In the genomic region with DNA sequence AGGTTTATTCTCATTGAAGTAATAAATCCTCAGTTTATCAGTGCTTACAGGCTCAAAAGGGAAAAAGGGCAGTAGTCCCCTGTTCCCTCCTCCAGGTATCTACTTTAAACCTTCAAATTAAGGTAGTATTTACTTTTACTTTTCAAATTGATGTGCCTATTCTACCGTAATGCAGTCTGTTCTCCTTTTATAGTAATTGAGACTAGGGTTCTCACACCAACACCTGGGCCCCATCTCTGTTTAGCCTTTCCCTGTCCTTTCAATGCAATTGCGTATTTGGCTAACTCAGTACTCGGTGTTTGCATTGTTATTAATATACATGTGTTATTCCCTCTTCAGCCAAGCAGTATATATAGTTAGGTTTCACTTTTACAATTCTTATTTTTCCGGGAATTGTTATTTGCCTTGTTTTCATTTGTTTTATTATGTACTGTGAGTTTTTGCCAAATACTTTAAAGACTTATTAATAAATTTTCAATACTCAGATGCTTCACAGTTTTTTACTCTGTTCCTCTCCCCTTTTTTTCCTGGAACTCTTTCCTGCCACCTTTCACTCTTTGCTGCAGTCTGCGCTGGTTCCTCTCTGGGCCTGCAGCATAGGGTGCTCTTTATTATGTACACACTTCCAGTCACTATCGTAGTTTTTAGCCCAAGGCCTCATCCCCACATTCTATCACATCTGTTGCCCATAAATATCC, we compare ENCODE assay signal across 20 cellular contexts. TPM values are rescaled to one million over a fixed set of nuclear protein-coding genes. Genes with fewer than 3 reads are reported as not detected.
A peak's percentile ranks its signal among the peaks of the same experiment; 100 is the strongest.
DNase-seq lines count a peak whose midpoint lies in the region; ATAC-seq, FAIRE-seq and TF ChIP-seq lines count a peak whose summit lies in the region.
"Had no signal": no experiment of that assay in that cellular context is flagged by ENCODE, and none has a peak within 500 bp of the region (broad histone marks: within the 10 kb centered on the region; RNA-seq: fewer than 3 reads in every experiment).

No MANE protein-coding gene starts in this region.

- peaks cover 31% of the 10 kb centered on the region for H3K4me1 Mint-ChIP-seq in activated T-helper 1 cell treated with anti-CD3 and anti-CD28 coated beads, Interleukin-12 subunit alpha, Interleukin-12 subunit beta, Interleukin-2, Interleukin-4 antibody, amounts not matched to agents 30 ng/mL and 10 ng/mL and 1 ng/mL, durations not matched to agents 14 hours and 24 hours and 36 hours (ENCODE audit: low read depth)
- peaks cover 2% of the 10 kb centered on the region for H3K4me1 Mint-ChIP-seq in osteocyte (ENCODE audit: unreplicated experiment)

- no peak for ATAC-seq in HG02571 (IDR thresholded peaks at IDR 0.05; ENCODE audit: unreplicated experiment)

- no peaks in the 10 kb centered on the region for H3K9me3 Mint-ChIP-seq in activated T-helper 1 cell treated with anti-CD3 and anti-CD28 coated beads, Interleukin-12 subunit alpha, Interleukin-12 subunit beta, Interleukin-2, Interleukin-4 antibody, amounts not matched to agents 30 ng/mL and 10 ng/mL and 1 ng/mL, durations not matched to agents 14 hours and 24 hours and 36 hours
- H3K9me3 Mint-ChIP-seq in osteocyte (ENCODE audit: unreplicated experiment): no peaks in the 10 kb centered on the region
- H3K9me3 Mint-ChIP-seq: central memory CD8-positive, alpha-beta T cell; T-helper 2 cell treated with Interferon-gamma antibody and Interleukin-4, amounts not matched to agents 5 μg/mL and 100 μg/mL, for 36 hours had no signal

- peaks cover 40% of the 10 kb centered on the region for H3K36me3 Mint-ChIP-seq in activated T-helper 1 cell treated with anti-CD3 and anti-CD28 coated beads, Interleukin-12 subunit alpha, Interleukin-12 subunit beta, Interleukin-2, Interleukin-4 antibody, amounts not matched to agents 30 ng/mL and 10 ng/mL and 1 ng/mL, durations not matched to agents 14 hours and 24 hours and 36 hours (ENCODE audit: low read depth)
- H3K36me3 Mint-ChIP-seq in osteocyte (ENCODE audit: unreplicated experiment): peaks cover 42% of the 10 kb centered on the region

- TF ChIP-seq CTCF in osteocyte (IDR thresholded peaks at IDR 0.05): no peak

- no peak overlapping the region for H3K4me3 Mint-ChIP-seq in activated T-helper 1 cell treated with anti-CD3 and anti-CD28 coated beads, Interleukin-12 subunit alpha, Interleukin-12 subunit beta, Interleukin-2, Interleukin-4 antibody, amounts not matched to agents 30 ng/mL and 10 ng/mL and 1 ng/mL, durations not matched to agents 14 hours and 24 hours and 36 hours
- H3K4me3 Mint-ChIP-seq in osteocyte (ENCODE audit: unreplicated experiment): no peak overlapping the region
- H3K4me3 Mint-ChIP-seq: central memory CD8-positive, alpha-beta T cell; T-helper 2 cell treated with Interferon-gamma antibody and Interleukin-4, amounts not matched to agents 5 μg/mL and 100 μg/mL, for 36 hours had no signal

- peak overlapping the region; percentile 18 for H3K27ac Mint-ChIP-seq in activated T-helper 1 cell treated with anti-CD3 and anti-CD28 coated beads, Interleukin-12 subunit alpha, Interleukin-12 subunit beta, Interleukin-2, Interleukin-4 antibody, amounts not matched to agents 30 ng/mL and 10 ng/mL and 1 ng/mL, durations not matched to agents 14 hours and 24 hours and 36 hours
- peak overlapping the region; percentile 4 for H3K27ac Mint-ChIP-seq in osteocyte (ENCODE audit: unreplicated experiment)

- FAIRE-seq in GM12891 (lab: Jason Lieb, UNC): peak; percentile 75

- no peak for TF ChIP-seq POLR2A in GM12891 (IDR thresholded peaks at IDR 0.05; ENCODE audit: low read depth, low read length)

- intact Hi-C loops in activated T-helper 1 cell treated with anti-CD3 and anti-CD28 coated beads, Interleukin-12 subunit alpha, Interleukin-12 subunit beta, Interleukin-2, Interleukin-4 antibody, amounts not matched to agents 30 ng/mL and 10 ng/mL and 1 ng/mL, durations not matched to agents 14 hours and 24 hours and 36 hours (cut with micrococcal nuclease): no loop called here

- DNase-seq in GM12891 (ENCODE audit: insufficient read length, low spot score) (no peak), NCI-H1092 (lab: John Stamatoyannopoulos, UW) (peak; percentile 1), osteocyte (ENCODE audit: extremely low spot score, unreplicated experiment) (no peak), CD1c-positive myeloid dendritic cell (ENCODE audit: extremely low spot score) (no peak), AG20443 (ENCODE audit: low spot score) (no peak)
- DNase-seq in activated T-helper 1 cell treated with anti-CD3 and anti-CD28 coated beads, Interleukin-12 subunit alpha, Interleukin-12 subunit beta, Interleukin-2, Interleukin-4 antibody, amounts not matched to agents 30 ng/mL and 10 ng/mL and 1 ng/mL, durations not matched to agents 14 hours and 24 hours and 36 hours (ENCODE audit: low spot score): no peak
- DNase-seq: activated effector memory CD4-positive, alpha-beta T cell treated with anti-CD3 and anti-CD28 coated beads, Interleukin-2, amount 50 U/mL, for 16 hours; DMS153; effector CD4-positive, alpha-beta T cell; esophagus squamous epithelium; left ventricle myocardium inferior; NCI-H187 treated with DMSO at 0.1 percent for 48 hours; NCI-H524 treated with DMSO at 0.1 percent for 48 hours; OCI-M1; SIG-M5; sigmoid colon; substantia nigra had no signal

- no peaks in the 10 kb centered on the region for H3K27me3 Mint-ChIP-seq in activated T-helper 1 cell treated with anti-CD3 and anti-CD28 coated beads, Interleukin-12 subunit alpha, Interleukin-12 subunit beta, Interleukin-2, Interleukin-4 antibody, amounts not matched to agents 30 ng/mL and 10 ng/mL and 1 ng/mL, durations not matched to agents 14 hours and 24 hours and 36 hours (ENCODE audit: insufficient read depth)
- no peaks in the 10 kb centered on the region for H3K27me3 Mint-ChIP-seq in osteocyte (ENCODE audit: unreplicated experiment)
- H3K27me3 Mint-ChIP-seq: central memory CD8-positive, alpha-beta T cell had no signal

TF ChIP-seq in GM12891, 5 proteins besides CTCF, POLR2A, EP300 and RAD21:
- TF ChIP-seq PAX5 (IDR thresholded peaks at IDR 0.05; ENCODE audit: insufficient read depth, low read length, severe bottlenecking) (no peak), SPI1 (IDR thresholded peaks at IDR 0.05; ENCODE audit: low read depth, low read length) (no peak), POU2F2 (IDR thresholded peaks at IDR 0.05; ENCODE audit: low read depth, low read length) (no peak), TAF1 (IDR thresholded peaks at IDR 0.05; ENCODE audit: low read depth, low read length) (no peak), POLR2AphosphoS5 (IDR thresholded peaks at IDR 0.05; ENCODE audit: low read depth, low read length) (no peak)

RNA-seq across cellular contexts. Expression of a gene that starts 30.3 kb away (rescaled TPM):
- 5.7 TPM for polyA plus RNA-seq in GM12891 (2012; ENCODE audit: low read depth, missing spikeins)
- 17.2 and 17.5 TPM in 2 replicates for total RNA-seq in activated T-helper 1 cell treated with anti-CD3 and anti-CD28 coated beads, Interleukin-12 subunit alpha, Interleukin-12 subunit beta, Interleukin-2, Interleukin-4 antibody, amounts not matched to agents 30 ng/mL and 10 ng/mL and 1 ng/mL, durations not matched to agents 14 hours and 24 hours and 36 hours
- total RNA-seq in osteocyte: 11.9 TPM in 2 replicates
